Comparison of ENCODE assay signal across 8 cellular contexts in the genomic region with DNA sequence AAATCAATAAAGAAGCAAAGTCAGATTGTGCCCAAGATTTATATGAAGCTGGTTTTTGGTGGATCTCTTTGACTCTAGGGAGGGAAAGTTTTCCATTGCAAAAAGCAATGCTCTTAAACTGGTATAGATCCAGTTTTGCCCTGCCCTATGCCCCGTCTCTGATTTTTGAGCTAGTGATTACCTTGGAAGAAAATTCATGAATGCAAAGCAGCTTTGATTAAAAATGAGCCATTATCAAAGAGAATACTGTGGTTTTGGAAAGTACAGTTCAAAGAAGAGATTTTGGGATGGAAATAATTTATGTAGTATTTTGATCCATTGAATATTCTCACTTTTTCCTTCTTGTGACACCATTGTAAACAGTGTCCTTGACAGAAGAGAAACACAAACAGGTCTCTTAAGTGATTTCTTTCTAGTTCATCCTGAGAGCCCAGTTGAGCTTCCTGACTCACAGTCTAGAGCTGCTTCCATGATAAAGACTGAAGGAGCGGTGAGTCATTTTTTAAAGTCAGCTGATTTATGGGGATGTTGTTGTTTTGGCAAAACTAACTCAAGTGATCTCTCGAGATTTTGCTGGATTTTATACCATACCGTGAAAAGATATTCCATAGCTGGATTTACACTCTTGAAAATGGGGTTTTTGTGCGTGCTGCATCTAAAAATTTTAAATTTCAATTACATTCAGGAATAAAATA.
DNase-seq lines count a peak whose midpoint lies in the region; ATAC-seq and TF ChIP-seq lines count a peak whose summit lies in the region.

No MANE protein-coding gene starts in this region.

- DNase-seq in NCI-H2029 (lab: John Stamatoyannopoulos, UW), result peak; percentile 32
- no peak for DNase-seq in NCI-H2029 treated with DMSO at 0.1 percent for 48 hours (lab: John Stamatoyannopoulos, UW)
- peak; percentile 46 to 75 for DNase-seq in SW 1271 (lab: John Stamatoyannopoulos, UW)
- DNase-seq in foreskin keratinocyte, result peak; percentile 63 to 86
- DNase-seq in smooth muscle cell of the brain vasculature (ENCODE audit: low read depth, low spot score), result peak; percentile 50
- DNase-seq in NCI-H187 (lab: John Stamatoyannopoulos, UW), result no peak
- DNase-seq in activated T-cell treated with anti-CD3 and anti-CD28 coated beads for 4 hours, result no peak

- peaks cover 42% of the 10 kb centered on the region for H3K4me1 ChIP-seq in foreskin keratinocyte

- H3K27ac ChIP-seq in foreskin keratinocyte, result peak overlapping the region; percentile 23

- no peaks in the 10 kb centered on the region for H3K27me3 ChIP-seq in foreskin keratinocyte

- TF ChIP-seq CTCF in foreskin keratinocyte (conservative IDR thresholded peaks at IDR 0.05), result no peak

- ATAC-seq in foreskin keratinocyte (peak; percentile 60), HG03025 (IDR thresholded peaks at IDR 0.05; ENCODE audit: low FRiP score, unreplicated experiment) (no peak)

Comparison
In these comparisons a context has a peak if more than half of its experiments do, and no peak if none do; other contexts are left out.
1. DNase-seq: peak in NCI-H2029 (single experiment), SW 1271 (2 of 2), foreskin keratinocyte (2 of 2) and smooth muscle cell of the brain vasculature (single experiment); none in NCI-H2029 treated with DMSO at 0.1 percent for 48 hours (single experiment), NCI-H187 (0 of 2) and activated T-cell treated with anti-CD3 and anti-CD28 coated beads for 4 hours (single experiment).